ENCODE assay signal across 14 cellular contexts in genomic region chr9:108842610-108843295, GRCh38. TPM values are rescaled to one million over a fixed set of nuclear protein-coding genes. Genes with fewer than 3 reads are reported as not detected.
A peak's percentile ranks its signal among the peaks of the same experiment; 100 is the strongest.
DNase-seq lines count a peak whose midpoint lies in the region; ATAC-seq and TF ChIP-seq lines count a peak whose summit lies in the region.
"Had no signal": no experiment of that assay in that cellular context is flagged by ENCODE, and none has a peak within 500 bp of the region (broad histone marks: within the 10 kb centered on the region; RNA-seq: fewer than 3 reads in every experiment).

No MANE protein-coding gene starts in this region.

- peak overlapping the region in 8 of 10 donors; percentile 3 to 80 (median 44) for H3K27ac Mint-ChIP-seq in naive thymus-derived CD8-positive, alpha-beta T cell

- intact Hi-C loops in adrenal gland (cut with DNase I), result no loop called here

- no peak for TF ChIP-seq CTCF in adrenal gland (IDR thresholded peaks at IDR 0.05)

- peak overlapping the region in 9 of 10 donors; percentile 27 to 82 (median 55) for H3K4me3 Mint-ChIP-seq in naive thymus-derived CD8-positive, alpha-beta T cell

- no peaks in the 10 kb centered on the region for H3K36me3 ChIP-seq in adrenal gland (replicated peaks in 1 of 2)
- H3K36me3 ChIP-seq: upper lobe of right lung had no signal

- H3K27me3 Mint-ChIP-seq in naive thymus-derived CD8-positive, alpha-beta T cell, result peaks cover 0 to 2% (median 0%) of the 10 kb centered on the region in 5 donors

- no peaks in the 10 kb centered on the region for H3K27me3 ChIP-seq in adrenal gland
- H3K27me3 ChIP-seq: upper lobe of right lung had no signal

- TF ChIP-seq POLR2A in adrenal gland (IDR thresholded peaks at IDR 0.05), result no peak

- DNase-seq in NOMO-1 treated with DMSO at 0.1 percent for 48 hours (lab: John Stamatoyannopoulos, UW; ENCODE audit: unreplicated experiment) (peak; percentile 17), NOMO-1 treated with dmso at 0.1 percent for 144 hours (lab: John Stamatoyannopoulos, UW; ENCODE audit: unreplicated experiment) (no peak), adrenal gland (no peak), NCI-H2029 (lab: John Stamatoyannopoulos, UW) (no peak)
- peak; percentile 38 to 46 for DNase-seq in activated T-cell treated with anti-CD3 and anti-CD28 coated beads, Interleukin-2, amount 50 U/mL, for 48 hours
- DNase-seq in naive thymus-derived CD8-positive, alpha-beta T cell, result peak in 1 of 10 donors; percentile 3
- DNase-seq: NCI-H345, upper lobe of right lung had no signal

- no peaks in the 10 kb centered on the region for H3K36me3 Mint-ChIP-seq in naive thymus-derived CD8-positive, alpha-beta T cell

- POLR2A ChIA-PET in naive thymus-derived CD8-positive, alpha-beta T cell (lab: Charles Lee), result no interaction called here

- H3K27ac ChIP-seq in adrenal gland, result no peak overlapping the region
- H3K27ac ChIP-seq: RWPE1, upper lobe of right lung had no signal

- H3K9me3 ChIP-seq in adrenal gland (replicated peaks in 1 of 3), result no peaks in the 10 kb centered on the region
- H3K9me3 ChIP-seq: upper lobe of right lung had no signal

- H3K4me1 ChIP-seq in adrenal gland (replicated peaks in 1 of 2), result no peaks in the 10 kb centered on the region
- H3K4me1 ChIP-seq: upper lobe of right lung had no signal

- no peak overlapping the region for H3K4me3 ChIP-seq in adrenal gland
- H3K4me3 ChIP-seq: skin epidermis, upper lobe of right lung had no signal

- peaks cover 1 to 12% (median 10%) of the 10 kb centered on the region in 4 donors for H3K4me1 Mint-ChIP-seq in naive thymus-derived CD8-positive, alpha-beta T cell

- peaks cover 0 to 6% (median 0%) of the 10 kb centered on the region in 9 donors for H3K9me3 Mint-ChIP-seq in naive thymus-derived CD8-positive, alpha-beta T cell

- 64 to 84% (median 73%) methylated on average over 16 of the region's 16 CpGs for WGBS in adrenal gland, 4 donors

- ATAC-seq in GM21619 (IDR thresholded peaks at IDR 0.05; ENCODE audit: unreplicated experiment), result peak; percentile 44
- no peak for ATAC-seq in naive thymus-derived CD8-positive, alpha-beta T cell
- no peak for ATAC-seq in HG02798 (IDR thresholded peaks at IDR 0.05; ENCODE audit: poor library complexity, unreplicated experiment)
- ATAC-seq: upper lobe of right lung had no signal

RNA-seq across cellular contexts. Expression of gene ACTL7B, which starts 13.0 kb away (rescaled TPM):
- under 1 TPM in 1 of 2 experiments, not detected in 1; 0.21 TPM for total RNA-seq in naive thymus-derived CD8-positive, alpha-beta T cell
- polyA plus RNA-seq in naive thymus-derived CD8-positive, alpha-beta T cell, result not detected
- under 1 TPM in 5 of 8 donors, not detected in 3; 0.12 to 0.95 (median 0.22) TPM for total RNA-seq in adrenal gland
- under 1 TPM in 2 of 3 donors, not detected in 1; 0.16 to 0.40 TPM for polyA plus RNA-seq in adrenal gland
- total RNA-seq: cardiac septum, H4, upper lobe of right lung had no signal

RNA-seq across cellular contexts. Expression of gene ACTL7A, which starts 19.3 kb away (rescaled TPM):
- total RNA-seq in naive thymus-derived CD8-positive, alpha-beta T cell, result not detected
- not detected for polyA plus RNA-seq in naive thymus-derived CD8-positive, alpha-beta T cell
- total RNA-seq in adrenal gland, result not detected
- not detected for polyA plus RNA-seq in adrenal gland
- total RNA-seq: cardiac septum, H4, upper lobe of right lung had no signal

Comparison
In these comparisons a context has a peak if more than half of its experiments do, and no peak if none do; other contexts are left out.
1. DNase-seq: peak in NOMO-1 treated with DMSO at 0.1 percent for 48 hours (single experiment) and activated T-cell treated with anti-CD3 and anti-CD28 coated beads, Interleukin-2, amount 50 U/mL, for 48 hours (2 of 2); none in NOMO-1 treated with dmso at 0.1 percent for 144 hours (single experiment), adrenal gland (0 of 7) and NCI-H2029 (single experiment).